ENCODE assay signal across 8 cellular contexts in genomic region chr3:42179110-42179725, GRCh38.
DNase-seq lines count a peak whose midpoint lies in the region; FAIRE-seq and TF ChIP-seq lines count a peak whose summit lies in the region.

No MANE protein-coding gene starts in this region.

- peaks cover 3 to 13% of the 10 kb centered on the region in 2 experiments for H3K4me1 ChIP-seq in trophoblast cell (ENCODE audit: control insufficient read depth in 1 of 2, insufficient read depth in 2 of 2, low read length in 2 of 2)

- no peak overlapping the region for H4K91ac ChIP-seq in trophoblast cell (ENCODE audit: low read depth, low read length)

- H3K9me3 Mint-ChIP-seq in activated T-cell treated with anti-CD3 and anti-CD28 coated beads, Interleukin-2, amount 50 U/mL, for 24 hours, result no peaks in the 10 kb centered on the region

- peak overlapping the region; percentile 28 for H3K4me2 ChIP-seq in trophoblast cell (ENCODE audit: low read length)

- H3K18ac ChIP-seq in trophoblast cell (ENCODE audit: low read length), result no peak overlapping the region

- peaks cover 2% of the 10 kb centered on the region for H3K79me2 ChIP-seq in trophoblast cell (ENCODE audit: control insufficient read depth, insufficient read depth, low read length, poor library complexity)

- no peak overlapping the region for H2AK5ac ChIP-seq in trophoblast cell (ENCODE audit: low read length)

- H4K12ac ChIP-seq in trophoblast cell (ENCODE audit: low read depth, low read length), result no peak overlapping the region

- no peak overlapping the region for H3K9ac ChIP-seq in trophoblast cell (ENCODE audit: low read length)

- H3K27ac ChIP-seq in trophoblast cell (ENCODE audit: low read depth, low read length), result peak overlapping the region; percentile 15

- no peak for TF ChIP-seq CTCF in foreskin fibroblast (IDR thresholded peaks at IDR 0.05; ENCODE audit: low read depth, low read length)

- no peak overlapping the region for H2BK5ac ChIP-seq in trophoblast cell (ENCODE audit: low read depth, low read length, poor library complexity)

- H3K23ac ChIP-seq in trophoblast cell (ENCODE audit: low read length), result no peak overlapping the region

- FAIRE-seq in GM12891 (lab: Jason Lieb, UNC), result no peak

- no peak overlapping the region for H2BK120ac ChIP-seq in trophoblast cell (ENCODE audit: insufficient read depth, low read length, poor library complexity)

- DNase-seq in activated T-cell treated with anti-CD3 and anti-CD28 coated beads, Interleukin-2, amount 50 U/mL, for 24 hours, result no peak
- no peak for DNase-seq in activated T-cell treated with anti-CD3 and anti-CD28 coated beads for 4 hours
- peak; percentile 95 for DNase-seq in SW480 (ENCODE audit: low spot score)
- peak; percentile 81 to 92 for DNase-seq in foreskin fibroblast
- DNase-seq in trophoblast cell, result peak; percentile 73 to 80
- DNase-seq in GM12891 (ENCODE audit: insufficient read length, low spot score), result no peak
- no peak for DNase-seq in NOMO-1 treated with DMSO at 0.1 percent for 48 hours (lab: John Stamatoyannopoulos, UW; ENCODE audit: unreplicated experiment)
- DNase-seq in activated naive CD4-positive, alpha-beta T cell (lab: John Stamatoyannopoulos, UW), result no peak

- no peak overlapping the region for H3K4me3 Mint-ChIP-seq in activated T-cell treated with anti-CD3 and anti-CD28 coated beads, Interleukin-2, amount 50 U/mL, for 24 hours

- no peak for TF ChIP-seq POLR2A in GM12891 (IDR thresholded peaks at IDR 0.05; ENCODE audit: low read depth, low read length)

- H3K36me3 ChIP-seq in trophoblast cell (ENCODE audit: control insufficient read depth in 1 of 2, insufficient read depth in 2 of 2, low read length in 2 of 2), result peaks cover 10 to 11% of the 10 kb centered on the region in 2 experiments

- H3K4me1 Mint-ChIP-seq in activated T-cell treated with anti-CD3 and anti-CD28 coated beads, Interleukin-2, amount 50 U/mL, for 24 hours (ENCODE audit: low read depth), result peaks cover 9% of the 10 kb centered on the region

- H3K79me1 ChIP-seq in trophoblast cell (ENCODE audit: low read length), result no peaks in the 10 kb centered on the region

- H3K14ac ChIP-seq in trophoblast cell (ENCODE audit: low read length), result no peak overlapping the region

- no peak overlapping the region for H3K4me3 ChIP-seq in foreskin fibroblast (ENCODE audit: low read depth in 1 of 2, low read length in 2 of 2)
- no peak overlapping the region for H3K4me3 ChIP-seq in trophoblast cell (ENCODE audit: low read depth, low read length)

- H2BK12ac ChIP-seq in trophoblast cell (ENCODE audit: low read length), result no peak overlapping the region

- WGBS in trophoblast cell (ENCODE audit: extremely low coverage, insufficient coverage, insufficient read length), result no CpG with 5 or more reads among the region's 7 CpGs

- H3K9me3 ChIP-seq in trophoblast cell (ENCODE audit: insufficient read depth, low read depth, low read length), result no peaks in the 10 kb centered on the region

- peak overlapping the region; percentile 47 for H3K27ac Mint-ChIP-seq in activated T-cell treated with anti-CD3 and anti-CD28 coated beads, Interleukin-2, amount 50 U/mL, for 24 hours

- no peaks in the 10 kb centered on the region for H3K27me3 Mint-ChIP-seq in activated T-cell treated with anti-CD3 and anti-CD28 coated beads, Interleukin-2, amount 50 U/mL, for 24 hours

- no peak overlapping the region for H2AFZ ChIP-seq in trophoblast cell (ENCODE audit: insufficient read depth, low read length, poor library complexity)

- H3K4ac ChIP-seq in trophoblast cell (ENCODE audit: low read depth, low read length), result no peak overlapping the region

- no peaks in the 10 kb centered on the region for H3K27me3 ChIP-seq in trophoblast cell (ENCODE audit: insufficient read depth, low read length)

- peaks cover 23% of the 10 kb centered on the region for H3K36me3 Mint-ChIP-seq in activated T-cell treated with anti-CD3 and anti-CD28 coated beads, Interleukin-2, amount 50 U/mL, for 24 hours (ENCODE audit: low read depth)

- no peak overlapping the region for H4K8ac ChIP-seq in trophoblast cell (ENCODE audit: low read depth, low read length)

TF ChIP-seq in GM12891, 5 proteins besides CTCF, POLR2A, EP300 and RAD21:
- TF ChIP-seq TAF1 (IDR thresholded peaks at IDR 0.05; ENCODE audit: low read depth, low read length) (no peak), POU2F2 (IDR thresholded peaks at IDR 0.05; ENCODE audit: low read depth, low read length) (no peak), POLR2AphosphoS5 (IDR thresholded peaks at IDR 0.05; ENCODE audit: low read depth, low read length) (no peak), PAX5 (IDR thresholded peaks at IDR 0.05; ENCODE audit: insufficient read depth, low read length, severe bottlenecking) (no peak), SPI1 (IDR thresholded peaks at IDR 0.05; ENCODE audit: low read depth, low read length) (no peak)

Comparison
In these comparisons a context has a peak if more than half of its experiments do, and no peak if none do; other contexts are left out.
1. DNase-seq: peak in SW480 (single experiment), foreskin fibroblast (2 of 2) and trophoblast cell (2 of 2); none in activated T-cell treated with anti-CD3 and anti-CD28 coated beads, Interleukin-2, amount 50 U/mL, for 24 hours (single experiment), activated T-cell treated with anti-CD3 and anti-CD28 coated beads for 4 hours (single experiment), GM12891 (single experiment), NOMO-1 treated with DMSO at 0.1 percent for 48 hours (single experiment) and activated naive CD4-positive, alpha-beta T cell (0 of 4).